In the genomic region with DNA sequence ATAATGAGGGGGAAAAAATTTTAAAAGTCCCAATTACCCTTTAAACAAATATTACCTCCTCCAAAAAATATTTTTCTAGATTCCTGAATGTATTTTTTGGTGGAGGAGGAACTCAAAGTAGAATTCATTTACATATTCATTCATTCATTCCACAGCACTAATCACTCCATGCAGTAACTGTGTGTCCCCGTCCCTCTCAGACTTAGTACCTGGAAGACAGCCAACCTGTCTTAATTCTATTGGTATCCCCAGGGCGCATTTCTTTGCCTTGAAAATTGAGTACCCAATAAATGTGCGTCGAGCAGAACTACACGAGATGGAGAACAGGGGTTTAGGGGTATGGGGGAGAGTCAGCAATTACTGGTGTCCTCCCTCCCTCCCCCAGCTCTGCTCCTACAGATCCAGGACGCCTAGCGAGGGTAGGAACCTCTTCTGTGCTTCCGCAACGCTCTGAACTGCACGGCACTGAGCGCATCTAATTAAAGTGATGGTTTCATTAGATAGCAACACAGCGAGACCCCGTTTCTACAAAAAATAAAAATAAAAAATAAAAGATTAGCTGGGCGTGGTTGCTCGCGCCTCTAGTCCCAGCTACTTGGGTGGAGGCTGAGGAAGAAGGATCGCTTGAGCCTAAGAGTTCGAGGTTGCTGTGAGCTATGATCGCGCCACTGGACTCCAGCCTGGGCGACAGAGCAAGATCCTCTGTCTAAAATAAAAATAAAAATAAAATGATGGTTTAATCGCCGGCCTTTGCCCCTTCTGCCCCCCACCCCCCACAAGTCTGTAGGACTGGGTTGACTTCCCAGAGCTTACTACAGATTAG, we compare ENCODE assay signal across 8 cellular contexts. TPM values are rescaled to one million over a fixed set of nuclear protein-coding genes. Genes with fewer than 3 reads are reported as not detected.
DNase-seq lines count a peak whose midpoint lies in the region; ATAC-seq and TF ChIP-seq lines count a peak whose summit lies in the region.

No MANE protein-coding gene starts in this region.

- TF ChIP-seq EP300 in transverse colon (IDR thresholded peaks at IDR 0.05; ENCODE audit: low read depth), result no peak

- H3K4me1 Mint-ChIP-seq in activated CD4-positive, alpha-beta memory T cell treated with anti-CD3 and anti-CD28 coated beads, Interleukin-2, amount 10 ng/mL, durations not matched to agents 7 days and 5 days, result peaks cover 38% of the 10 kb centered on the region
- peaks cover 18% of the 10 kb centered on the region for H3K4me1 Mint-ChIP-seq in activated CD4-positive, alpha-beta memory T cell treated with anti-CD3 and anti-CD28 coated beads for 36 hours (ENCODE audit: low read depth)

- H3K27ac ChIP-seq in Peyer's patch (peak overlapping the region in 2 of 4 donors; percentile 22 to 70), hepatocyte (no peak overlapping the region), transverse colon (peak overlapping the region in 2 of 4 donors; percentile 64 to 71)

- peak overlapping the region; percentile 19 for H3K27ac Mint-ChIP-seq in activated CD4-positive, alpha-beta memory T cell treated with anti-CD3 and anti-CD28 coated beads, Interleukin-2, amount 10 ng/mL, durations not matched to agents 7 days and 5 days
- H3K27ac Mint-ChIP-seq in activated CD4-positive, alpha-beta memory T cell treated with anti-CD3 and anti-CD28 coated beads for 36 hours, result no peak overlapping the region

- TF ChIP-seq CTCF in Peyer's patch (IDR thresholded peaks at IDR 0.05) (no peak), hepatocyte (IDR thresholded peaks at IDR 0.05; ENCODE audit: poor library complexity) (no peak), transverse colon (IDR thresholded peaks at IDR 0.05) (no peak)

- H3K4me2 ChIP-seq in hepatocyte, result peak overlapping the region; percentile 87

- H4K20me1 ChIP-seq in hepatocyte (ENCODE audit: insufficient read depth, poor library complexity, severe bottlenecking), result no peaks in the 10 kb centered on the region

- ATAC-seq in HG03378 (IDR thresholded peaks at IDR 0.05; ENCODE audit: unreplicated experiment) (no peak), HG03108 (IDR thresholded peaks at IDR 0.05; ENCODE audit: unreplicated experiment) (no peak)

- H3K36me3 ChIP-seq in Peyer's patch, result no peaks in the 10 kb centered on the region
- no peaks in the 10 kb centered on the region for H3K36me3 ChIP-seq in hepatocyte (replicated peaks; ENCODE audit: insufficient read depth, low read depth)
- H3K36me3 ChIP-seq in transverse colon, result no peaks in the 10 kb centered on the region

- no peaks in the 10 kb centered on the region for H3K9me2 ChIP-seq in hepatocyte (replicated peaks; ENCODE audit: insufficient read depth)

- DNase-seq in activated CD4-positive, alpha-beta memory T cell treated with anti-CD3 and anti-CD28 coated beads, Interleukin-2, amount 10 ng/mL, durations not matched to agents 7 days and 5 days, result no peak
- no peak for DNase-seq in activated CD4-positive, alpha-beta memory T cell treated with anti-CD3 and anti-CD28 coated beads for 36 hours
- peak in 1 of 3 donors; percentile 40 for DNase-seq in Peyer's patch
- DNase-seq in hepatocyte (ENCODE audit: low spot score), result no peak
- no peak for DNase-seq in transverse colon
- DNase-seq in NK-92 (lab: John Stamatoyannopoulos, UW; ENCODE audit: unreplicated experiment), result no peak

- no peak overlapping the region for H3K4me3 Mint-ChIP-seq in activated CD4-positive, alpha-beta memory T cell treated with anti-CD3 and anti-CD28 coated beads, Interleukin-2, amount 10 ng/mL, durations not matched to agents 7 days and 5 days
- no peak overlapping the region for H3K4me3 Mint-ChIP-seq in activated CD4-positive, alpha-beta memory T cell treated with anti-CD3 and anti-CD28 coated beads for 36 hours

- H3K79me2 ChIP-seq in hepatocyte, result peaks cover 5% of the 10 kb centered on the region

- H3K36me3 Mint-ChIP-seq in activated CD4-positive, alpha-beta memory T cell treated with anti-CD3 and anti-CD28 coated beads, Interleukin-2, amount 10 ng/mL, durations not matched to agents 7 days and 5 days (ENCODE audit: low read depth), result peaks cover 3% of the 10 kb centered on the region
- H3K36me3 Mint-ChIP-seq in activated CD4-positive, alpha-beta memory T cell treated with anti-CD3 and anti-CD28 coated beads for 36 hours, result no peaks in the 10 kb centered on the region

- WGBS in hepatocyte (ENCODE audit: low lambda C conversion rate, missing lambda C conversion rate), result 49% methylated on average over 23 of the region's 23 CpGs
- 17 to 38% methylated on average over 22 to 23 of the region's 23 CpGs for WGBS in transverse colon (ENCODE audit: low coverage in 1 of 2), 2 donors

- peaks cover 2% of the 10 kb centered on the region for H3K27me3 Mint-ChIP-seq in activated CD4-positive, alpha-beta memory T cell treated with anti-CD3 and anti-CD28 coated beads, Interleukin-2, amount 10 ng/mL, durations not matched to agents 7 days and 5 days
- H3K27me3 Mint-ChIP-seq in activated CD4-positive, alpha-beta memory T cell treated with anti-CD3 and anti-CD28 coated beads for 36 hours, result peaks cover 3% of the 10 kb centered on the region

- no peaks in the 10 kb centered on the region for H3K9me3 Mint-ChIP-seq in activated CD4-positive, alpha-beta memory T cell treated with anti-CD3 and anti-CD28 coated beads, Interleukin-2, amount 10 ng/mL, durations not matched to agents 7 days and 5 days
- no peaks in the 10 kb centered on the region for H3K9me3 Mint-ChIP-seq in activated CD4-positive, alpha-beta memory T cell treated with anti-CD3 and anti-CD28 coated beads for 36 hours

- POLR2A ChIA-PET in activated CD4-positive, alpha-beta memory T cell treated with anti-CD3 and anti-CD28 coated beads, Interleukin-2, amount 10 ng/mL, durations not matched to agents 7 days and 5 days (lab: Charles Lee), result interaction anchor here (1.2 to 3.3 kb wide), 4 partner anchors 23 to 122 kb away, joined by 3 to 35 read pairs (median 9); a partner anchor contains a TSS
- POLR2A ChIA-PET in activated CD4-positive, alpha-beta memory T cell treated with anti-CD3 and anti-CD28 coated beads for 36 hours (lab: Charles Lee), result interaction anchor here (1.6 kb wide), 1 partner anchor 122 kb away, joined by 4 read pairs; a partner anchor contains a TSS

- in situ Hi-C loops in transverse colon (cut with MboI; ENCODE audit: low pct_ligation_motif_present in 1 of 4, low pct_unique_long_range_greater_than_20kb in 1 of 4, low sequenced_read_pairs in 3 of 4), result no loop called here

- peak overlapping the region; percentile 81 for H2AFZ ChIP-seq in hepatocyte

- H3K4me1 ChIP-seq in Peyer's patch, result peaks cover 0 to 25% (median 8%) of the 10 kb centered on the region in 4 donors
- peaks cover 10% of the 10 kb centered on the region for H3K4me1 ChIP-seq in hepatocyte (ENCODE audit: insufficient read depth)
- H3K4me1 ChIP-seq in transverse colon, result peaks cover 9 to 31% (median 23%) of the 10 kb centered on the region in 4 donors

- TF ChIP-seq POLR2A in Peyer's patch (IDR thresholded peaks at IDR 0.05), result no peak
- TF ChIP-seq POLR2A in transverse colon (IDR thresholded peaks at IDR 0.05), result no peak

- intact Hi-C loops in activated CD4-positive, alpha-beta memory T cell treated with anti-CD3 and anti-CD28 coated beads for 36 hours (cut with micrococcal nuclease), result no loop called here
- intact Hi-C loops in transverse colon (cut with DNase I; ENCODE audit: low total_unique reads), result no loop called here

- CTCF ChIA-PET in activated CD4-positive, alpha-beta memory T cell treated with anti-CD3 and anti-CD28 coated beads, Interleukin-2, amount 10 ng/mL, durations not matched to agents 7 days and 5 days (lab: Charles Lee), result interaction anchor here (0.6 to 1.3 kb wide), 4 partner anchors 30 to 122 kb away, joined by 3 to 7 read pairs (median 3); a partner anchor contains a TSS
- CTCF ChIA-PET in activated CD4-positive, alpha-beta memory T cell treated with anti-CD3 and anti-CD28 coated beads for 36 hours (lab: Charles Lee), result interaction anchor here (0.9 to 1.8 kb wide), 3 partner anchors 28 to 122 kb away, joined by 3 to 10 read pairs (median 6); a partner anchor contains a TSS

- H3K4me3 ChIP-seq in Peyer's patch (peak overlapping the region; percentile 63 to 79 (median 68)), hepatocyte (peak overlapping the region; percentile 94), transverse colon (peak overlapping the region; percentile 68 to 83 (median 73))

- no peaks in the 10 kb centered on the region for H3K9me3 ChIP-seq in Peyer's patch
- no peaks in the 10 kb centered on the region for H3K9me3 ChIP-seq in hepatocyte (ENCODE audit: low read depth)
- H3K9me3 ChIP-seq in transverse colon, result no peaks in the 10 kb centered on the region

- H3K27me3 ChIP-seq in Peyer's patch (no peaks in the 10 kb centered on the region), hepatocyte (no peaks in the 10 kb centered on the region), transverse colon (peaks cover 13% of the 10 kb centered on the region)

RNA-seq across cellular contexts. Expression of a gene that starts 0.7 kb away (rescaled TPM):
- total RNA-seq in activated CD4-positive, alpha-beta memory T cell treated with anti-CD3 and anti-CD28 coated beads, Interleukin-2, amount 10 ng/mL, durations not matched to agents 7 days and 5 days, result 1 to 10 TPM; 4.8 to 5.5 TPM
- total RNA-seq in activated CD4-positive, alpha-beta memory T cell treated with anti-CD3 and anti-CD28 coated beads for 36 hours, result 1 to 10 TPM; 3.4 to 3.7 TPM
- total RNA-seq in Peyer's patch, result 10 to 100 TPM in 2 of 4 donors, 1 to 10 TPM in 2; 6.7 to 16.3 (median 10.9) TPM
- 20.2 and 24.4 TPM in 2 replicates for total RNA-seq in hepatocyte
- polyA plus RNA-seq in hepatocyte, result 36.3 and 37.2 TPM in 2 replicates
- total RNA-seq in transverse colon, result 10 to 100 TPM in 1 of 4 donors, 1 to 10 TPM in 3; 6.0 to 27.3 (median 8.4) TPM

RNA-seq across cellular contexts. Expression of a gene that starts 1.7 kb away (rescaled TPM):
- 10 to 100 TPM; 18.5 to 19.1 TPM for total RNA-seq in activated CD4-positive, alpha-beta memory T cell treated with anti-CD3 and anti-CD28 coated beads, Interleukin-2, amount 10 ng/mL, durations not matched to agents 7 days and 5 days
- total RNA-seq in activated CD4-positive, alpha-beta memory T cell treated with anti-CD3 and anti-CD28 coated beads for 36 hours, result 10 to 100 TPM; 18.4 to 21.2 TPM
- total RNA-seq in Peyer's patch (1 to 10 TPM; 3.3 to 5.8 (median 3.7) TPM), hepatocyte (6.0 and 6.8 TPM in 2 replicates), transverse colon (1 to 10 TPM; 1.5 to 4.0 (median 3.0) TPM)
- polyA plus RNA-seq in hepatocyte, result 1.4 and 2.4 TPM in 2 replicates

RNA-seq across cellular contexts. Expression of a gene that starts 27.3 kb away (rescaled TPM):
- total RNA-seq in activated CD4-positive, alpha-beta memory T cell treated with anti-CD3 and anti-CD28 coated beads, Interleukin-2, amount 10 ng/mL, durations not matched to agents 7 days and 5 days, result 10 to 100 TPM; 87.4 to 88.2 TPM
- 100 to 1,000 TPM; 145 to 148 TPM for total RNA-seq in activated CD4-positive, alpha-beta memory T cell treated with anti-CD3 and anti-CD28 coated beads for 36 hours
- total RNA-seq in Peyer's patch (100 to 1,000 TPM in 2 of 4 donors, 10 to 100 TPM in 2; 75.9 to 138 (median 91.9) TPM), hepatocyte (131 and 158 TPM in 2 replicates), transverse colon (100 to 1,000 TPM in 1 of 4 donors, 10 to 100 TPM in 3; 17.3 to 104 (median 93.2) TPM)
- polyA plus RNA-seq in hepatocyte, result 170 and 174 TPM in 2 replicates

RNA-seq across cellular contexts. Expression of a gene that starts 35.8 kb away (rescaled TPM):
- 1 to 10 TPM; 2.7 to 2.9 TPM for total RNA-seq in activated CD4-positive, alpha-beta memory T cell treated with anti-CD3 and anti-CD28 coated beads, Interleukin-2, amount 10 ng/mL, durations not matched to agents 7 days and 5 days
- under 1 TPM; 0.90 to 0.94 TPM for total RNA-seq in activated CD4-positive, alpha-beta memory T cell treated with anti-CD3 and anti-CD28 coated beads for 36 hours
- total RNA-seq in Peyer's patch (100 to 1,000 TPM in 3 of 4 donors, 10 to 100 TPM in 1; 87.5 to 371 (median 241) TPM), hepatocyte (29.8 and 31.9 TPM in 2 replicates), transverse colon (100 to 1,000 TPM in 3 of 4 donors, 10 to 100 TPM in 1; 83.2 to 257 (median 128) TPM)
- 52.9 and 56.2 TPM in 2 replicates for polyA plus RNA-seq in hepatocyte

RNA-seq across cellular contexts. Expression of a gene that starts 39.0 kb away (rescaled TPM):
- under 1 TPM in 1 of 2 experiments, not detected in 1; 0.20 TPM for total RNA-seq in activated CD4-positive, alpha-beta memory T cell treated with anti-CD3 and anti-CD28 coated beads, Interleukin-2, amount 10 ng/mL, durations not matched to agents 7 days and 5 days
- total RNA-seq in activated CD4-positive, alpha-beta memory T cell treated with anti-CD3 and anti-CD28 coated beads for 36 hours, result under 1 TPM in 1 of 2 experiments, not detected in 1; 0.39 TPM
- total RNA-seq in Peyer's patch (not detected), hepatocyte (not detected in 2 replicates), transverse colon (under 1 TPM in 1 of 4 donors, not detected in 3; 0.16 TPM)
- 0.25 TPM in 1 of 2 replicates, not detected in the other for polyA plus RNA-seq in hepatocyte
